In genomic region chr3:171347017-171347979, GRCh38 we compare ENCODE assay signal across 1 cellular context.
TF ChIP-seq lines count a peak whose summit lies in the region.

No MANE protein-coding gene starts in this region.

TF ChIP-seq in GM12878, 131 proteins besides CTCF, POLR2A, EP300 and RAD21 (continued from another document and continues in another):
- TF ChIP-seq E4F1 (IDR thresholded peaks at IDR 0.05; ENCODE audit: borderline replicate concordance, partially characterized antibody) (no peak), RB1 (IDR thresholded peaks at IDR 0.05; ENCODE audit: borderline replicate concordance) (no peak), STAT3 (IDR thresholded peaks at IDR 0.05; ENCODE audit: low read depth, low read length) (peak; percentile 67; the same call in 1 of the 2 replicates), FOS (IDR thresholded peaks at IDR 0.05; ENCODE audit: borderline replicate concordance, extremely low read depth, insufficient read length) (no peak), ZNF384 (IDR thresholded peaks at IDR 0.05; ENCODE audit: borderline replicate concordance, low read depth, low read length) (0 out of 2 replicates have a peak, but pooled peaks have one; percentile 5), TBL1XR1 (IDR thresholded peaks at IDR 0.05; ENCODE audit: low read depth, low read length) (peak; percentile 37; the same call in 1 of the 2 replicates), NKRF (conservative IDR thresholded peaks at IDR 0.05) (no peak), MTA2 (IDR thresholded peaks at IDR 0.05; ENCODE audit: low read depth) (peak; percentile 94), ZNF592 (IDR thresholded peaks at IDR 0.05) (no peak), PML (IDR thresholded peaks at IDR 0.05; ENCODE audit: low read length) (peak; percentile 74), ETV6 (conservative IDR thresholded peaks at IDR 0.05 in 1 of 2, IDR thresholded peaks at IDR 0.05 in 1 of 2; ENCODE audit: borderline replicate concordance in 1 of 2, low read depth in 1 of 2) (peak in 1 of 2 experiments; percentile 86; a peak in 2 of 4 replicates), SREBF2 (IDR thresholded peaks at IDR 0.05; ENCODE audit: low read length) (no peak), EED (IDR thresholded peaks at IDR 0.05; ENCODE audit: low read depth) (peak; percentile 96), RAD51 (IDR thresholded peaks at IDR 0.05) (no peak), CEBPZ (IDR thresholded peaks at IDR 0.05; ENCODE audit: low read depth, low read length) (no peak), MLLT1 (IDR thresholded peaks at IDR 0.05) (0 out of 2 replicates have a peak, but pooled peaks have one; percentile 64), IKZF2 (IDR thresholded peaks at IDR 0.05) (peak; percentile 98), NR2C2 (IDR thresholded peaks at IDR 0.05; ENCODE audit: borderline replicate concordance, control insufficient read depth, insufficient read length, low read depth) (no peak)
- TF ChIP-seq, protein P1, sequence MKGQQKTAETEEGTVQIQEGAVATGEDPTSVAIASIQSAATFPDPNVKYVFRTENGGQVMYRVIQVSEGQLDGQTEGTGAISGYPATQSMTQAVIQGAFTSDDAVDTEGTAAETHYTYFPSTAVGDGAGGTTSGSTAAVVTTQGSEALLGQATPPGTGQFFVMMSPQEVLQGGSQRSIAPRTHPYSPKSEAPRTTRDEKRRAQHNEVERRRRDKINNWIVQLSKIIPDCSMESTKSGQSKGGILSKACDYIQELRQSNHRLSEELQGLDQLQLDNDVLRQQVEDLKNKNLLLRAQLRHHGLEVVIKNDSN (IDR thresholded peaks at IDR 0.05; ENCODE audit: borderline replicate concordance, extremely low read length, insufficient read depth, low read depth, low read length) = no peak
- TF ChIP-seq, protein P2, sequence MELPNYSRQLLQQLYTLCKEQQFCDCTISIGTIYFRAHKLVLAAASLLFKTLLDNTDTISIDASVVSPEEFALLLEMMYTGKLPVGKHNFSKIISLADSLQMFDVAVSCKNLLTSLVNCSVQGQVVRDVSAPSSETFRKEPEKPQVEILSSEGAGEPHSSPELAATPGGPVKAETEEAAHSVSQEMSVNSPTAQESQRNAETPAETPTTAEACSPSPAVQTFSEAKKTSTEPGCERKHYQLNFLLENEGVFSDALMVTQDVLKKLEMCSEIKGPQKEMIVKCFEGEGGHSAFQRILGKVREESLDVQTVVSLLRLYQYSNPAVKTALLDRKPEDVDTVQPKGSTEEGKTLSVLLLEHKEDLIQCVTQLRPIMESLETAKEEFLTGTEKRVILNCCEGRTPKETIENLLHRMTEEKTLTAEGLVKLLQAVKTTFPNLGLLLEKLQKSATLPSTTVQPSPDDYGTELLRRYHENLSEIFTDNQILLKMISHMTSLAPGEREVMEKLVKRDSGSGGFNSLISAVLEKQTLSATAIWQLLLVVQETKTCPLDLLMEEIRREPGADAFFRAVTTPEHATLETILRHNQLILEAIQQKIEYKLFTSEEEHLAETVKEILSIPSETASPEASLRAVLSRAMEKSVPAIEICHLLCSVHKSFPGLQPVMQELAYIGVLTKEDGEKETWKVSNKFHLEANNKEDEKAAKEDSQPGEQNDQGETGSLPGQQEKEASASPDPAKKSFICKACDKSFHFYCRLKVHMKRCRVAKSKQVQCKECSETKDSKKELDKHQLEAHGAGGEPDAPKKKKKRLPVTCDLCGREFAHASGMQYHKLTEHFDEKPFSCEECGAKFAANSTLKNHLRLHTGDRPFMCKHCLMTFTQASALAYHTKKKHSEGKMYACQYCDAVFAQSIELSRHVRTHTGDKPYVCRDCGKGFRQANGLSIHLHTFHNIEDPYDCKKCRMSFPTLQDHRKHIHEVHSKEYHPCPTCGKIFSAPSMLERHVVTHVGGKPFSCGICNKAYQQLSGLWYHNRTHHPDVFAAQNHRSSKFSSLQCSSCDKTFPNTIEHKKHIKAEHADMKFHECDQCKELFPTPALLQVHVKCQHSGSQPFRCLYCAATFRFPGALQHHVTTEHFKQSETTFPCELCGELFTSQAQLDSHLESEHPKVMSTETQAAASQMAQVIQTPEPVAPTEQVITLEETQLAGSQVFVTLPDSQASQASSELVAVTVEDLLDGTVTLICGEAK (IDR thresholded peaks at IDR 0.05; ENCODE audit: borderline replicate concordance) = peak; percentile 42; the same call in 1 of the 2 replicates
- TF ChIP-seq, protein P3, sequence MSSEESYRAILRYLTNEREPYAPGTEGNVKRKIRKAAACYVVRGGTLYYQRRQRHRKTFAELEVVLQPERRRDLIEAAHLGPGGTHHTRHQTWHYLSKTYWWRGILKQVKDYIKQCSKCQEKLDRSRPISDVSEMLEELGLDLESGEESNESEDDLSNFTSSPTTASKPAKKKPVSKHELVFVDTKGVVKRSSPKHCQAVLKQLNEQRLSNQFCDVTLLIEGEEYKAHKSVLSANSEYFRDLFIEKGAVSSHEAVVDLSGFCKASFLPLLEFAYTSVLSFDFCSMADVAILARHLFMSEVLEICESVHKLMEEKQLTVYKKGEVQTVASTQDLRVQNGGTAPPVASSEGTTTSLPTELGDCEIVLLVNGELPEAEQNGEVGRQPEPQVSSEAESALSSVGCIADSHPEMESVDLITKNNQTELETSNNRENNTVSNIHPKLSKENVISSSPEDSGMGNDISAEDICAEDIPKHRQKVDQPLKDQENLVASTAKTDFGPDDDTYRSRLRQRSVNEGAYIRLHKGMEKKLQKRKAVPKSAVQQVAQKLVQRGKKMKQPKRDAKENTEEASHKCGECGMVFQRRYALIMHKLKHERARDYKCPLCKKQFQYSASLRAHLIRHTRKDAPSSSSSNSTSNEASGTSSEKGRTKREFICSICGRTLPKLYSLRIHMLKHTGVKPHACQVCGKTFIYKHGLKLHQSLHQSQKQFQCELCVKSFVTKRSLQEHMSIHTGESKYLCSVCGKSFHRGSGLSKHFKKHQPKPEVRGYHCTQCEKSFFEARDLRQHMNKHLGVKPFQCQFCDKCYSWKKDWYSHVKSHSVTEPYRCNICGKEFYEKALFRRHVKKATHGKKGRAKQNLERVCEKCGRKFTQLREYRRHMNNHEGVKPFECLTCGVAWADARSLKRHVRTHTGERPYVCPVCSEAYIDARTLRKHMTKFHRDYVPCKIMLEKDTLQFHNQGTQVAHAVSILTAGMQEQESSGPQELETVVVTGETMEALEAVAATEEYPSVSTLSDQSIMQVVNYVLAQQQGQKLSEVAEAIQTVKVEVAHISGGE (CRISPR knock-in tag; IDR thresholded peaks at IDR 0.05) = no peak
- TF ChIP-seq, protein P4, sequence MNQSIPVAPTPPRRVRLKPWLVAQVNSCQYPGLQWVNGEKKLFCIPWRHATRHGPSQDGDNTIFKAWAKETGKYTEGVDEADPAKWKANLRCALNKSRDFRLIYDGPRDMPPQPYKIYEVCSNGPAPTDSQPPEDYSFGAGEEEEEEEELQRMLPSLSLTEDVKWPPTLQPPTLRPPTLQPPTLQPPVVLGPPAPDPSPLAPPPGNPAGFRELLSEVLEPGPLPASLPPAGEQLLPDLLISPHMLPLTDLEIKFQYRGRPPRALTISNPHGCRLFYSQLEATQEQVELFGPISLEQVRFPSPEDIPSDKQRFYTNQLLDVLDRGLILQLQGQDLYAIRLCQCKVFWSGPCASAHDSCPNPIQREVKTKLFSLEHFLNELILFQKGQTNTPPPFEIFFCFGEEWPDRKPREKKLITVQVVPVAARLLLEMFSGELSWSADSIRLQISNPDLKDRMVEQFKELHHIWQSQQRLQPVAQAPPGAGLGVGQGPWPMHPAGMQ (IDR thresholded peaks at IDR 0.05; ENCODE audit: borderline replicate concordance) = no peak
- TF ChIP-seq, protein P5, sequence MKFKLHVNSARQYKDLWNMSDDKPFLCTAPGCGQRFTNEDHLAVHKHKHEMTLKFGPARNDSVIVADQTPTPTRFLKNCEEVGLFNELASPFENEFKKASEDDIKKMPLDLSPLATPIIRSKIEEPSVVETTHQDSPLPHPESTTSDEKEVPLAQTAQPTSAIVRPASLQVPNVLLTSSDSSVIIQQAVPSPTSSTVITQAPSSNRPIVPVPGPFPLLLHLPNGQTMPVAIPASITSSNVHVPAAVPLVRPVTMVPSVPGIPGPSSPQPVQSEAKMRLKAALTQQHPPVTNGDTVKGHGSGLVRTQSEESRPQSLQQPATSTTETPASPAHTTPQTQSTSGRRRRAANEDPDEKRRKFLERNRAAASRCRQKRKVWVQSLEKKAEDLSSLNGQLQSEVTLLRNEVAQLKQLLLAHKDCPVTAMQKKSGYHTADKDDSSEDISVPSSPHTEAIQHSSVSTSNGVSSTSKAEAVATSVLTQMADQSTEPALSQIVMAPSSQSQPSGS (IDR thresholded peaks at IDR 0.05; ENCODE audit: low read length) = peak; percentile 89
